ENCODE assay signal across 27 cellular contexts in the genomic region with DNA sequence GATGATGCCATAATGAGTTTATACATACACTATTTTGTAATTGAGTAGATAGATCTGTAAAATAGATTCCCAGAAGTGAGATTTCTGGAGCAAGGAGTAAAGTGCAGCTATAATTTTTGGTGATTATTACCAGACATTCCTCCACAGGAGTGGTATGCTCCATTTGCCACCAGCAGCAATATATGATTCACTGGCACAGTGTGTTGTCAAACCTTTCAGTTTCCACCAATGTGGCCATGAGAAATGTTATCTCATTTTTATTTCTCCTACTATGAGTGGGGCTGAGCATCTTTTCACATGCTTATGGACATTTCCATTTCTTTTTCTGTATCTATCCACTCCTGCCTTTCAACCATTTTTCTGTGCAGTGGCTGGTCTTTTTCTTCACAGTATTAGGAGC.
"Had no signal": no experiment of that assay in that cellular context is flagged by ENCODE, and none has a peak within 500 bp of the region (broad histone marks: within the 10 kb centered on the region; RNA-seq: fewer than 3 reads in every experiment).

No MANE protein-coding gene starts in this region.

- FAIRE-seq: endothelial cell of umbilical vein, kidney had no signal

- H2AFZ ChIP-seq: hepatocyte had no signal

- ATAC-seq: foreskin keratinocyte; gastroesophageal sphincter; heart left ventricle; left lobe of liver; natural killer cell; psoas muscle; right cardiac atrium; stimulated activated memory B cell treated with anti-CD40 and anti-IgM and Interleukin-4, amounts not matched to agents 10 μg/mL and 1 μg/mL and 100 μg/mL, for 72 hours; upper lobe of right lung had no signal

- H3K36me3 Mint-ChIP-seq: memory B cell, natural killer cell had no signal

- H3K4me2 ChIP-seq: hepatocyte had no signal

- H3K36me3 ChIP-seq: esophagus muscularis mucosa, gastroesophageal sphincter, heart left ventricle, ovary, sigmoid colon, suprapubic skin, transverse colon, upper lobe of right lung, uterus had no signal

- H3K4me1 ChIP-seq: esophagus muscularis mucosa, foreskin keratinocyte, gastroesophageal sphincter, heart left ventricle, psoas muscle, sigmoid colon, suprapubic skin, transverse colon, upper lobe of right lung, uterus had no signal

- DNase-seq: dermis blood vessel endothelial cell; effector memory CD4-positive, alpha-beta T cell; foreskin keratinocyte; heart left ventricle; kidney; natural killer cell; occipital lobe; ovary; posterior cingulate gyrus; psoas muscle; right cardiac atrium; sigmoid colon; stimulated activated CD4-positive, alpha-beta T cell treated with anti-CD3 and anti-CD28 coated beads, Interleukin-2, amount 100 ng/mL, for 24 hours; stimulated activated CD4-positive, alpha-beta T cell treated with anti-CD3 and anti-CD28 coated beads, Interleukin-4, amount 100 ng/mL, for 24 hours; transverse colon; upper lobe of right lung; uterus had no signal

- H3K9me3 ChIP-seq: gastroesophageal sphincter, ovary, psoas muscle, sigmoid colon, suprapubic skin, transverse colon, upper lobe of right lung, uterus had no signal

- H3K9me3 Mint-ChIP-seq: memory B cell; stimulated activated memory B cell treated with anti-CD40 and anti-IgM and Interleukin-4, amounts not matched to agents 10 μg/mL and 1 μg/mL and 100 μg/mL, for 72 hours had no signal

- H3K27ac ChIP-seq: esophagus muscularis mucosa, foreskin keratinocyte, gastroesophageal sphincter, heart left ventricle, hepatocyte, ovary, psoas muscle, sigmoid colon, suprapubic skin, transverse colon, upper lobe of right lung, uterus had no signal

- H3K4me3 ChIP-seq: esophagus muscularis mucosa, gastroesophageal sphincter, heart left ventricle, hepatocyte, lung, ovary, psoas muscle, sigmoid colon, suprapubic skin, transverse colon, upper lobe of right lung, uterus had no signal

- H3K4me1 Mint-ChIP-seq: memory B cell; natural killer cell; stimulated activated memory B cell treated with anti-CD40 and anti-IgM and Interleukin-4, amounts not matched to agents 10 μg/mL and 1 μg/mL and 100 μg/mL, for 72 hours had no signal

- H3K4me3 Mint-ChIP-seq: memory B cell; natural killer cell; stimulated activated memory B cell treated with anti-CD40 and anti-IgM and Interleukin-4, amounts not matched to agents 10 μg/mL and 1 μg/mL and 100 μg/mL, for 72 hours; stimulated activated naive CD8-positive, alpha-beta T cell treated with anti-CD3 and anti-CD28 coated beads, Interleukin-15, Interleukin-2, amounts not matched to agents 100 ng/mL and 50 ng/mL, for 24 hours had no signal

- H3K27me3 ChIP-seq: esophagus muscularis mucosa, foreskin keratinocyte, heart left ventricle, hepatocyte, ovary, sigmoid colon, suprapubic skin, transverse colon, upper lobe of right lung, uterus had no signal

- H3K79me2 ChIP-seq: hepatocyte had no signal

- H3K27ac Mint-ChIP-seq: memory B cell; natural killer cell; stimulated activated memory B cell treated with anti-CD40 and anti-IgM and Interleukin-4, amounts not matched to agents 10 μg/mL and 1 μg/mL and 100 μg/mL, for 72 hours; stimulated activated naive CD8-positive, alpha-beta T cell treated with anti-CD3 and anti-CD28 coated beads, Interleukin-15, Interleukin-2, amounts not matched to agents 100 ng/mL and 50 ng/mL, for 24 hours had no signal
